Comparison of ENCODE assay signal across 17 cellular contexts in the genomic region with DNA sequence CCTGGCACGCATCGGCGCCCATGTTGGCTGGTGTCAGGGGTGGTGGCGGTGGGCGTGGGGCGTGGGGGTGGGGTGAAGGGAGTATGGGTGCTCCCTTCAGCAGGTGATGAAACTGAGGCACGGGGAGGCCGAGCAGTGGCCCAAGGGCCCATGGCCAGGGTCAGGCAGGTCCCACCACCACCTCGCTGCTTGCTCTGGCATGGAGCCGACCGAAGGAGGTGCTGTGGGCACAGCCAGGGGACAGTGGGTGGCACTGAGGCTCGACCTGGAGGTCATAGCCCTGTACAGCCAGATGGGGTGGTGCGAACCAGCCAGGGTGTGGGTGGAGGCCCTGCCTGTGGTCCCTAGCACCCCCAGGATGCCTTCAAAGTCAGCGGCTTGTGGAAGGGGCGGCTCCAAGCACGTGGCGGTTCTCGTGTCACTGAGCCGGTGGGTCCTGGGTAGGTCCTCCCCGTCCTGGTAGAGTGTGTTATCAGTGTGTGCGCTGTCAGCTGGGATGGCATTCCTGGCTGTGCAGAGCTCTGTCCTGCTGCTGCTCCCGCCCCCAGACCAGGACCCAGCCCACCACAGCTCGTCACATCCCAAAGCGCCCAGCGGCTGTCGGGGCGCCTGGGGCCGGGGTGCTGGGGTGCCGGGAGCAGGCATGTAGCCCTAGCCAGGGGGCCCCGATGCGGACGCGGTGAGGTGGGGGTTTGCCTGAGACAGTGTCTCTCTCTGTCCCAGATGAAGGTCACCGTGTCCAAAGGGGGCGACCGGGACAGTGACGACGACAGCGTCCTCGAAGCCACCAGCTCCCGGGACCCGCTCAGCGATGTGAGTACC.
"Had no signal": no experiment of that assay in that cellular context is flagged by ENCODE, and none has a peak within 500 bp of the region (broad histone marks: within the 10 kb centered on the region; RNA-seq: fewer than 3 reads in every experiment).

No MANE protein-coding gene starts in this region.

- H3K27ac Mint-ChIP-seq: activated CD4-positive, alpha-beta memory T cell treated with anti-CD3 and anti-CD28 coated beads for 36 hours; activated CD4-positive, alpha-beta T cell treated with anti-CD3 and anti-CD28 coated beads for 36 hours; activated T-cell treated with anti-CD3 and anti-CD28 coated beads, Interleukin-2, amount 50 U/mL, for 24 hours; neural progenitor cell; stimulated activated effector memory CD8-positive, alpha-beta T cell treated with anti-CD3 and anti-CD28 coated beads, Interleukin-12 subunit alpha, Interleukin-12 subunit beta, amount 100 ng/mL, for 72 hours; T-cell had no signal

- H3K4me3 Mint-ChIP-seq: activated CD4-positive, alpha-beta memory T cell treated with anti-CD3 and anti-CD28 coated beads for 36 hours; activated CD4-positive, alpha-beta T cell treated with anti-CD3 and anti-CD28 coated beads for 36 hours; activated T-cell treated with anti-CD3 and anti-CD28 coated beads, Interleukin-2, amount 50 U/mL, for 24 hours; neural progenitor cell; stimulated activated effector memory CD8-positive, alpha-beta T cell treated with anti-CD3 and anti-CD28 coated beads, Interleukin-12 subunit alpha, Interleukin-12 subunit beta, amount 100 ng/mL, for 72 hours; T-cell had no signal

- H3K4me3 ChIP-seq: colonic mucosa, lower lobe of right lung, neural progenitor cell, pancreas, tibial artery, uterus had no signal

- H3K4me1 ChIP-seq: foreskin keratinocyte, pancreas, uterus had no signal

- H3K36me3 Mint-ChIP-seq: activated CD4-positive, alpha-beta memory T cell treated with anti-CD3 and anti-CD28 coated beads for 36 hours; stimulated activated effector memory CD8-positive, alpha-beta T cell treated with anti-CD3 and anti-CD28 coated beads, Interleukin-12 subunit alpha, Interleukin-12 subunit beta, amount 100 ng/mL, for 72 hours; T-cell had no signal

- H3K27me3 Mint-ChIP-seq: activated CD4-positive, alpha-beta memory T cell treated with anti-CD3 and anti-CD28 coated beads for 36 hours; activated CD4-positive, alpha-beta T cell treated with anti-CD3 and anti-CD28 coated beads for 36 hours; activated T-cell treated with anti-CD3 and anti-CD28 coated beads, Interleukin-2, amount 50 U/mL, for 24 hours; T-cell had no signal

- H3K36me3 ChIP-seq: colonic mucosa, neural progenitor cell, pancreas, uterus had no signal

- DNase-seq: activated CD4-positive, alpha-beta memory T cell treated with anti-CD3 and anti-CD28 coated beads for 36 hours; activated naive CD4-positive, alpha-beta T cell treated with anti-CD3 and anti-CD28 coated beads, Interleukin-2, amount 50 U/mL, for 16 hours; activated T-cell treated with anti-CD3 and anti-CD28 coated beads, Interleukin-2, amount 50 U/mL, for 24 hours; central memory CD4-positive, alpha-beta T cell; colonic mucosa; glutamatergic neuron; left cardiac atrium; lower lobe of right lung; pancreas; T-cell; tibial artery; uterus had no signal

- H3K9me3 Mint-ChIP-seq: activated CD4-positive, alpha-beta memory T cell treated with anti-CD3 and anti-CD28 coated beads for 36 hours; activated T-cell treated with anti-CD3 and anti-CD28 coated beads, Interleukin-2, amount 50 U/mL, for 24 hours; stimulated activated effector memory CD8-positive, alpha-beta T cell treated with anti-CD3 and anti-CD28 coated beads, Interleukin-12 subunit alpha, Interleukin-12 subunit beta, amount 100 ng/mL, for 72 hours; T-cell had no signal

- H3K27me3 ChIP-seq: colonic mucosa, foreskin keratinocyte, neural progenitor cell, pancreas, tibial artery, uterus had no signal

- FAIRE-seq: pancreas had no signal

- H3K27ac ChIP-seq: colonic mucosa, foreskin keratinocyte, lower lobe of right lung, neural progenitor cell, pancreas, tibial artery, uterus, VCaP had no signal

- H3K9me3 ChIP-seq: colonic mucosa, lower lobe of right lung, pancreas, tibial artery, uterus had no signal

- ATAC-seq: activated CD4-positive, alpha-beta T cell treated with anti-CD3 and anti-CD28 coated beads for 36 hours; stimulated activated effector memory CD8-positive, alpha-beta T cell treated with anti-CD3 and anti-CD28 coated beads, Interleukin-12 subunit alpha, Interleukin-12 subunit beta, amount 100 ng/mL, for 72 hours; T-cell had no signal
